ENCODE assay signal across 15 cellular contexts in the genomic region with DNA sequence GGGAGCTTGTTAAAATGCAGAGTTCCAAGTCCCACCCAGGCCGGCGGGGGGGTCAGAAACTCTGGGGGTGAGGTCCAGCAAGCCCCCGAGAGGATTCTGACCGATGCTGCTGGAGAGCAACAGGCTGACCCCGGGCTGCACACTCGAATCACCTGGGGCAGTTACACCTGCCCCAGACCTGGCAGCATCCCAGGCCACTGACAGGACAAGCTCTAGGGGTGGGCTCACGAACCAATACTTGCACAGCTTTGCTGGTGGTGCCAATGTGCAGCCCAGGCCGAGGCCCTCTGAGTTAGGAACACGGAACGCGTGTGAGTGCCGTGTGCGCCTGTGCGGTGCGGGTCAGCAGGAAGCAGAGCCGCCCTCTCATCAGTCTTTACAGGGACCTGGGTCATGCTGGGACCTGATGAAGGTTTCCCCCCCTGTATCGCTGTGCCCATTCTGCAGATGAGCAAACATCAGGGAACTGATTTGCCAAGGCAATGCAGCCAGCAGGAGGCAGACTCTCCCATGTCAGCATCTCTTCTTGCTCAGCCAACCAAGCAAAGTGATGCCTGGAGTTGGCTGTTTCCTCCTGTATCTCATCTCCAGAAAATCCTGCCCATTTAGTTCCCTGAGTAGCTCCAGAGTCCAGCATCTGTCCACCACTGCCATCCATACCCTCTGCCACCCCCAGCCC. TPM values are rescaled to one million over a fixed set of nuclear protein-coding genes. Genes with fewer than 3 reads are reported as not detected.
DNase-seq lines count a peak whose midpoint lies in the region; ATAC-seq and TF ChIP-seq lines count a peak whose summit lies in the region.
"Had no signal": no experiment of that assay in that cellular context is flagged by ENCODE, and none has a peak within 500 bp of the region (broad histone marks: within the 10 kb centered on the region; RNA-seq: fewer than 3 reads in every experiment).

No MANE protein-coding gene starts in this region.

- peaks cover 14% of the 10 kb centered on the region for H3K27me3 Mint-ChIP-seq in endothelial cell (ENCODE audit: unreplicated experiment)

- no peak overlapping the region for H2AFZ ChIP-seq in OCI-LY7 (ENCODE audit: low read length)

- intact Hi-C loops in OCI-LY7 (cut with micrococcal nuclease; ENCODE audit: unreplicated experiment), result no loop called here

- no peak for ATAC-seq in esophagus mucosa
- ATAC-seq: activated T-cell treated with anti-CD3 and anti-CD28 coated beads, Interleukin-2, amount 50 U/mL, for 72 hours; stimulated activated naive B cell treated with anti-CD40 and anti-IgM and Interleukin-4, amounts not matched to agents 10 μg/mL and 1 μg/mL and 100 μg/mL, for 72 hours had no signal

- H3K4me2 ChIP-seq in OCI-LY7 (ENCODE audit: low read length), result no peak overlapping the region

- H3K9me2 ChIP-seq in OCI-LY7 (ENCODE audit: insufficient read depth, low read length), result no peaks in the 10 kb centered on the region

- no peak overlapping the region for H3K4me3 ChIP-seq in OCI-LY7 (ENCODE audit: low read depth, low read length, poor library complexity, severe bottlenecking)
- H3K4me3 ChIP-seq: BLaER1, prostate gland had no signal

- H4K20me1 ChIP-seq in OCI-LY7 (ENCODE audit: insufficient read depth, low read length), result no peaks in the 10 kb centered on the region
- H4K20me1 ChIP-seq: BLaER1 had no signal

- POLR2A ChIA-PET in OCI-LY7 (lab: Charles Lee), result no interaction called here

- H3K79me2 ChIP-seq in OCI-LY7 (ENCODE audit: insufficient read depth, low read depth, low read length), result no peaks in the 10 kb centered on the region

- no peak overlapping the region for H3K4me3 Mint-ChIP-seq in endothelial cell (ENCODE audit: unreplicated experiment)
- H3K4me3 Mint-ChIP-seq: activated T-cell treated with anti-CD3 and anti-CD28 coated beads, Interleukin-2, amount 50 U/mL, for 72 hours; stimulated activated naive B cell treated with anti-CD40 and anti-IgM and Interleukin-4, amounts not matched to agents 10 μg/mL and 1 μg/mL and 100 μg/mL, for 72 hours had no signal

- no TSS peak for BruUV-seq in OCI-LY7 (replicated peaks; lab: Mats Ljungman, UMichigan)

- peaks cover 15% of the 10 kb centered on the region for H3K36me3 Mint-ChIP-seq in endothelial cell (ENCODE audit: low read depth, unreplicated experiment)

- peaks cover 19% of the 10 kb centered on the region for H3K9me3 ChIP-seq in OCI-LY7 (ENCODE audit: low read length)
- H3K9me3 ChIP-seq: prostate gland had no signal

- no peaks in the 10 kb centered on the region for H3K4me1 ChIP-seq in OCI-LY7 (ENCODE audit: insufficient read depth, low read length, poor library complexity, severe bottlenecking)
- H3K4me1 ChIP-seq: prostate gland had no signal

- CTCF ChIA-PET in OCI-LY7 (lab: Charles Lee; ENCODE audit: unreplicated experiment), result no interaction called here

- peaks cover 10% of the 10 kb centered on the region for H3K9me3 Mint-ChIP-seq in endothelial cell (ENCODE audit: unreplicated experiment)

- H3K36me3 ChIP-seq in OCI-LY7 (ENCODE audit: insufficient read depth, low read length), result no peaks in the 10 kb centered on the region
- H3K36me3 ChIP-seq: BLaER1, prostate gland had no signal

- peak; percentile 72 for TF ChIP-seq CTCF in OCI-LY7 (conservative IDR thresholded peaks at IDR 0.05; ENCODE audit: low read length)
- TF ChIP-seq CTCF in endothelial cell (IDR thresholded peaks at IDR 0.05; ENCODE audit: unreplicated experiment), result no peak

- peak overlapping the region; percentile 59 for H3K27ac Mint-ChIP-seq in endothelial cell (ENCODE audit: unreplicated experiment)
- H3K27ac Mint-ChIP-seq: activated T-cell treated with anti-CD3 and anti-CD28 coated beads, Interleukin-2, amount 50 U/mL, for 72 hours; stimulated activated naive B cell treated with anti-CD40 and anti-IgM and Interleukin-4, amounts not matched to agents 10 μg/mL and 1 μg/mL and 100 μg/mL, for 72 hours had no signal

- H3K4me1 Mint-ChIP-seq in endothelial cell (ENCODE audit: unreplicated experiment), result no peaks in the 10 kb centered on the region

- no peak overlapping the region for H3K27ac ChIP-seq in OCI-LY7 (ENCODE audit: low read depth, low read length, poor library complexity, severe bottlenecking)
- H3K27ac ChIP-seq: BLaER1, epithelial cell of prostate, prostate gland had no signal

- peak; percentile 29 for DNase-seq in stimulated activated CD4-positive, alpha-beta T cell treated with anti-CD3 and anti-CD28 coated beads, Interleukin-15, amount 100 ng/mL, for 24 hours
- DNase-seq in stimulated activated CD4-positive, alpha-beta T cell treated with anti-CD3 and anti-CD28 coated beads, Interleukin-4, amount 100 ng/mL, for 24 hours, result no peak
- DNase-seq in OCI-LY7 (ENCODE audit: low spot score) (peak; percentile 39), endothelial cell (ENCODE audit: low spot score) (no peak), NCI-H446 (lab: John Stamatoyannopoulos, UW) (no peak), amygdala (lab: John Stamatoyannopoulos, UW) (no peak)
- DNase-seq in stimulated activated naive CD4-positive, alpha-beta T cell (lab: John Stamatoyannopoulos, UW), result no peak
- DNase-seq: activated T-cell treated with anti-CD3 and anti-CD28 coated beads, Interleukin-2, amount 50 U/mL, for 72 hours; stimulated activated CD4-positive, alpha-beta T cell treated with anti-CD3 and anti-CD28 coated beads, Interleukin-2, amount 100 ng/mL, for 48 hours; stimulated activated naive B cell treated with anti-CD40 and anti-IgM and Interleukin-4, amounts not matched to agents 10 μg/mL and 1 μg/mL and 100 μg/mL, for 72 hours had no signal

RNA-seq across cellular contexts. Expression of gene FAM163B, which starts 16.3 kb away (rescaled TPM):
- 7.8 and 8.9 TPM in 2 replicates for total RNA-seq in OCI-LY7 (2014; rRNA removed; shearing (Covaris generic))
- total RNA-seq in OCI-LY7 (2022) (2.6 and 3.6 TPM in 2 replicates), endothelial cell (ENCODE audit: unreplicated experiment) (not detected), esophagus mucosa (not detected)
- total RNA-seq: activated T-cell treated with anti-CD3 and anti-CD28 coated beads, Interleukin-2, amount 50 U/mL, for 72 hours; bronchial epithelial cell had no signal

RNA-seq across cellular contexts. Expression of gene DBH, which starts 43.3 kb away (rescaled TPM):
- total RNA-seq in OCI-LY7 (2014; rRNA removed; shearing (Covaris generic)), result not detected in 2 replicates
- not detected in 2 replicates for total RNA-seq in OCI-LY7 (2022)
- 0.08 TPM for total RNA-seq in endothelial cell (ENCODE audit: unreplicated experiment)
- total RNA-seq in esophagus mucosa, result not detected
- total RNA-seq: activated T-cell treated with anti-CD3 and anti-CD28 coated beads, Interleukin-2, amount 50 U/mL, for 72 hours; bronchial epithelial cell; prostate gland had no signal

RNA-seq across cellular contexts. Expression of gene ADAMTSL2, which starts 58.4 kb away (rescaled TPM):
- 0.88 and 1.0 TPM in 2 replicates for total RNA-seq in OCI-LY7 (2014; rRNA removed; shearing (Covaris generic))
- total RNA-seq in OCI-LY7 (2022) (not detected in 2 replicates), endothelial cell (ENCODE audit: unreplicated experiment) (5.9 TPM), esophagus mucosa (0.88 TPM)
- total RNA-seq: bronchial epithelial cell had no signal

Comparison
In these comparisons a context has a peak if more than half of its experiments do, and no peak if none do; other contexts are left out.
1. DNase-seq: peak in stimulated activated CD4-positive, alpha-beta T cell treated with anti-CD3 and anti-CD28 coated beads, Interleukin-15, amount 100 ng/mL, for 24 hours (single experiment) and OCI-LY7 (single experiment); none in stimulated activated CD4-positive, alpha-beta T cell treated with anti-CD3 and anti-CD28 coated beads, Interleukin-4, amount 100 ng/mL, for 24 hours (single experiment), endothelial cell (single experiment), NCI-H446 (0 of 2), stimulated activated naive CD4-positive, alpha-beta T cell (0 of 6) and amygdala (0 of 56).